In the genomic region with DNA sequence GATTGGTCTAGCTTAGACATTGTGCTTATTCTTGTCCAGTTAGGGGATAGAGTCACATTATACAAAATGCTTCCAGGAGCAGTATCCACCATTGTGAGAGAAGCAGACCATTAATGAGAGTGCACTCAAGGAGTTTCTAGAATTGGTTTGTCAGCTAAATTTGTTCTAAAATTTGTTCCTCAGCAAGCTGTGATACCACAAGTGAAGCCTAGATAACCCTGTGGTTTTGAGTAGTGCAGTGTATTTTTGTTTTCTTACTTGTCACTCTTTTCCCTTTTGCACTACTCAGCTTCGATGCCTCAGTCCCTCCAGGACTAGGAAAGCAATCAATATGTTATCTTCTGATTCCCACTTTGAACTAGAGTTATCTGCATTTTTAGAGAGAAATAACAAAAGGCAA, we compare ENCODE assay signal across 17 cellular contexts. TPM values are rescaled to one million over a fixed set of nuclear protein-coding genes. Genes with fewer than 3 reads are reported as not detected.
A peak's percentile ranks its signal among the peaks of the same experiment; 100 is the strongest.
DNase-seq lines count a peak whose midpoint lies in the region; ATAC-seq and TF ChIP-seq lines count a peak whose summit lies in the region.
"Had no signal": no experiment of that assay in that cellular context is flagged by ENCODE, and none has a peak within 500 bp of the region (broad histone marks: within the 10 kb centered on the region; RNA-seq: fewer than 3 reads in every experiment).

No MANE protein-coding gene starts in this region.

- H3K27ac ChIP-seq in BLaER1 (no peak overlapping the region), MM.1S (ENCODE audit: low read length) (peak overlapping the region; percentile 65; the same call in 1 of the 2 replicates)
- H3K27ac ChIP-seq: 22Rv1, C4-2B had no signal

- ATAC-seq in HG03060 (IDR thresholded peaks at IDR 0.05; ENCODE audit: low read depth, unreplicated experiment): peak; percentile 55
- no peak for ATAC-seq in omental fat pad (ENCODE audit: low FRiP score)
- ATAC-seq: CD8-positive, alpha-beta T cell had no signal

- DNase-seq in MM.1S (peak; percentile 77), myocyte (ENCODE audit: low read depth) (peak; percentile 25), omental fat pad (ENCODE audit: low spot score) (no peak), DMS53 treated with DMSO at 0.1 percent for 48 hours (lab: John Stamatoyannopoulos, UW; ENCODE audit: unreplicated experiment) (no peak), ureter (ENCODE audit: low spot score) (no peak)
- no peak for DNase-seq in activated CD8-positive, alpha-beta memory T cell treated with anti-CD3 and anti-CD28 coated beads, Interleukin-2, amount 50 U/mL, for 4 hours
- DNase-seq: Caco-2; CD4-positive, CD25-positive, alpha-beta regulatory T cell; CD8-positive, alpha-beta T cell; DMS153; DMS79 treated with DMSO at 0.1 percent for 48 hours; GOT3; HCEC 1CT had no signal

- no peaks in the 10 kb centered on the region for H4K20me1 ChIP-seq in BLaER1
- H4K20me1 ChIP-seq in MM.1S (ENCODE audit: insufficient read depth, low read length): no peaks in the 10 kb centered on the region

- H3K4me2 ChIP-seq in BLaER1: peak overlapping the region; percentile 59
- H3K4me2 ChIP-seq in MM.1S (ENCODE audit: low read depth, low read length): peak overlapping the region; percentile 11

- no peaks in the 10 kb centered on the region for H3K36me3 ChIP-seq in BLaER1
- H3K36me3 ChIP-seq in MM.1S (replicated peaks; ENCODE audit: insufficient read depth, low read length): no peaks in the 10 kb centered on the region

- H3K4me3 ChIP-seq in BLaER1 (no peak overlapping the region), MM.1S (ENCODE audit: low read length) (no peak overlapping the region)

- no peak for TF ChIP-seq CTCF in MM.1S (IDR thresholded peaks at IDR 0.05; ENCODE audit: low read length)
- no peak for TF ChIP-seq CTCF in omental fat pad (IDR thresholded peaks at IDR 0.05)

- no peak overlapping the region for H2AFZ ChIP-seq in MM.1S (ENCODE audit: low read length)

- no peaks in the 10 kb centered on the region for H3K79me2 ChIP-seq in MM.1S (ENCODE audit: low read length)

- H3F3A ChIP-seq in MM.1S (ENCODE audit: insufficient read depth, low read length): 0 out of 2 replicates have a peak, but pooled peaks cover 9% of the 10 kb centered on the region

- H3K9me2 ChIP-seq in MM.1S (replicated peaks; ENCODE audit: insufficient read depth, low read length): no peaks in the 10 kb centered on the region

- H3K9me3 ChIP-seq in BLaER1 (peaks cover 14% of the 10 kb centered on the region), MM.1S (replicated peaks; ENCODE audit: insufficient read depth, low read length) (no peaks in the 10 kb centered on the region)

- H3K4me1 ChIP-seq in BLaER1 (peaks cover 23% of the 10 kb centered on the region), MM.1S (ENCODE audit: low read length) (peaks cover 22% of the 10 kb centered on the region)
- H3K4me1 ChIP-seq: Caco-2 had no signal

- H3K27me3 ChIP-seq in BLaER1 (no peaks in the 10 kb centered on the region), MM.1S (replicated peaks; ENCODE audit: insufficient read depth, low read length) (no peaks in the 10 kb centered on the region)

- H3K9ac ChIP-seq in BLaER1 (no peak overlapping the region), MM.1S (ENCODE audit: low read length) (no peak overlapping the region)

RNA-seq across cellular contexts. Expression of a gene that starts 42.5 kb away (rescaled TPM):
- total RNA-seq in myocyte: 64.9 and 130 TPM in 2 replicates
- polyA plus RNA-seq in myocyte (2012): 15.0 TPM
- 1 to 10 TPM; 3.3 to 8.7 (median 5.2) TPM for total RNA-seq in omental fat pad
- total RNA-seq in ureter: 16.5 TPM

Comparison
In these comparisons a context has a peak if more than half of its experiments do, and no peak if none do; other contexts are left out.
1. DNase-seq: peak in MM.1S (single experiment) and myocyte (single experiment); none in omental fat pad (single experiment), DMS53 treated with DMSO at 0.1 percent for 48 hours (single experiment), ureter (single experiment) and activated CD8-positive, alpha-beta memory T cell treated with anti-CD3 and anti-CD28 coated beads, Interleukin-2, amount 50 U/mL, for 4 hours (single experiment).